ENCODE assay signal across 8 cellular contexts in genomic region chr4:83285022-83285387, GRCh38. TPM values are rescaled to one million over a fixed set of nuclear protein-coding genes. Genes with fewer than 3 reads are reported as not detected.
DNase-seq lines count a peak whose midpoint lies in the region; ATAC-seq, FAIRE-seq and TF ChIP-seq lines count a peak whose summit lies in the region.

No MANE protein-coding gene starts in this region.

- no peaks in the 10 kb centered on the region for H3K27me3 ChIP-seq in uterus

- H3K9me3 Mint-ChIP-seq in IgD-negative memory B cell: peaks cover 0 to 1% (median 0%) of the 10 kb centered on the region in 3 donors

- no peak for TF ChIP-seq POLR2A in uterus (IDR thresholded peaks at IDR 0.05)
- no peak for TF ChIP-seq POLR2A in GM12892 (IDR thresholded peaks at IDR 0.05; ENCODE audit: low read depth, low read length)

- H3K27ac Mint-ChIP-seq in IgD-negative memory B cell (peak overlapping the region; percentile 92 to 99 (median 93)), T-helper 17 cell (peak overlapping the region; percentile 96)

- H3K27ac ChIP-seq in epithelial cell of prostate (peak overlapping the region; percentile 80), uterus (peak overlapping the region; percentile 95)

- FAIRE-seq in A204.1 (lab: Jason Lieb, UNC): peak; percentile 85
- FAIRE-seq in GM12892 (lab: Jason Lieb, UNC): no peak

- peak overlapping the region; percentile 90 to 100 (median 97) for H3K4me3 Mint-ChIP-seq in IgD-negative memory B cell
- peak overlapping the region; percentile 94 for H3K4me3 Mint-ChIP-seq in T-helper 17 cell

- H3K4me3 ChIP-seq in uterus: peak overlapping the region; percentile 67 to 74

- intact Hi-C loops in uterus (cut with DNase I; ENCODE audit: low total_unique reads): loop anchor here (10.0 kb wide), 1 partner anchor 210 kb away; no protein-coding TSS in a partner anchor

- H3K9me3 ChIP-seq in T-helper 17 cell (ENCODE audit: control insufficient read depth, low read length, poor library complexity, severe bottlenecking) (no peaks in the 10 kb centered on the region), uterus (no peaks in the 10 kb centered on the region)

- no peaks in the 10 kb centered on the region for H3K4me1 ChIP-seq in uterus

- ATAC-seq in T-helper 17 cell: peak; percentile 34

- no peaks in the 10 kb centered on the region for H3K27me3 Mint-ChIP-seq in IgD-negative memory B cell
- H3K27me3 Mint-ChIP-seq in T-helper 17 cell: no peaks in the 10 kb centered on the region

- no peak for TF ChIP-seq CTCF in uterus (IDR thresholded peaks at IDR 0.05)

- H3K36me3 ChIP-seq in uterus: no peaks in the 10 kb centered on the region

- DNase-seq in GF-D8 (lab: John Stamatoyannopoulos, UW) (peak; percentile 81), T-helper 17 cell (no peak), epithelial cell of prostate (ENCODE audit: low read depth, low spot score) (no peak), middle frontal gyrus (ENCODE audit: extremely low spot score, low spot score) (peak; percentile 21), uterus (no peak), GM12892 (ENCODE audit: insufficient read length) (no peak)

- peaks cover 25 to 33% (median 29%) of the 10 kb centered on the region in 3 donors for H3K4me1 Mint-ChIP-seq in IgD-negative memory B cell
- H3K4me1 Mint-ChIP-seq in T-helper 17 cell: peaks cover 32% of the 10 kb centered on the region

- H3K36me3 Mint-ChIP-seq in IgD-negative memory B cell: peaks cover 5% of the 10 kb centered on the region
- H3K36me3 Mint-ChIP-seq in T-helper 17 cell (ENCODE audit: low read depth): peaks cover 3% of the 10 kb centered on the region

RNA-seq across cellular contexts. Expression of gene COQ2, which starts 0.4 kb away (rescaled TPM):
- 9.8 TPM for polyA plus RNA-seq in IgD-negative memory B cell
- total RNA-seq in T-helper 17 cell (1 to 10 TPM; 4.7 to 5.5 TPM), uterus (10 to 100 TPM in 2 of 4 donors, 1 to 10 TPM in 2; 3.2 to 22.6 (median 9.5) TPM)
- polyA plus RNA-seq in GM12892 (2012; ENCODE audit: missing spikeins): 5.2 TPM

RNA-seq across cellular contexts. Expression of gene HPSE, which starts 49.6 kb away (rescaled TPM):
- polyA plus RNA-seq in IgD-negative memory B cell: 0.54 TPM
- total RNA-seq in T-helper 17 cell (1 to 10 TPM; 7.1 to 8.6 TPM), uterus (10 to 100 TPM in 1 of 4 donors, 1 to 10 TPM in 3; 1.3 to 10.2 (median 5.8) TPM)
- 0.30 TPM for polyA plus RNA-seq in GM12892 (2012; ENCODE audit: missing spikeins)

Comparison
In these comparisons a context has a peak if more than half of its experiments do, and no peak if none do; other contexts are left out.
1. DNase-seq: peak in GF-D8 (single experiment) and middle frontal gyrus (single experiment); none in T-helper 17 cell (0 of 3), epithelial cell of prostate (single experiment), uterus (0 of 2) and GM12892 (single experiment).